In genomic region chr10:106957825-106958581, GRCh38 we compare ENCODE assay signal across 13 cellular contexts.
DNase-seq lines count a peak whose midpoint lies in the region; ATAC-seq, FAIRE-seq and TF ChIP-seq lines count a peak whose summit lies in the region.
"Had no signal": no experiment of that assay in that cellular context is flagged by ENCODE, and none has a peak within 500 bp of the region (broad histone marks: within the 10 kb centered on the region; RNA-seq: fewer than 3 reads in every experiment).

No MANE protein-coding gene starts in this region.

- no peak for TF ChIP-seq RAD21 in SK-N-SH (IDR thresholded peaks at IDR 0.05; ENCODE audit: low read length)

- no peaks in the 10 kb centered on the region for H4K20me1 ChIP-seq in SK-N-SH (ENCODE audit: insufficient read depth)

- intact Hi-C loops in left lung (cut with DNase I), result no loop called here

- no peak overlapping the region for H3K4me2 ChIP-seq in SK-N-SH
- H3K4me2 ChIP-seq: hepatocyte had no signal

- H3K9me2 ChIP-seq in SK-N-SH, result no peaks in the 10 kb centered on the region

- POLR2A ChIA-PET in SK-N-SH (lab: Yijun Ruan, JAX), result no interaction called here

- FAIRE-seq in RCC 7860 (lab: Jason Lieb, UNC), result no peak

- no peaks in the 10 kb centered on the region for H3K36me3 ChIP-seq in left lung
- no peaks in the 10 kb centered on the region for H3K36me3 ChIP-seq in SK-N-SH (replicated peaks in 1 of 2; ENCODE audit: control insufficient read depth in 1 of 2, insufficient read depth in 2 of 2, low read length in 1 of 2)

- peak overlapping the region in 1 of 2 donors; percentile 48 for H3K27ac ChIP-seq in left lung
- H3K27ac ChIP-seq in SK-N-SH (ENCODE audit: low read depth in 2 of 2, low read length in 1 of 2), result no peak overlapping the region
- H3K27ac ChIP-seq: hepatocyte, SK-N-MC had no signal

- CTCF ChIA-PET in SK-N-SH (lab: Yijun Ruan, JAX), result interaction anchor here (1.2 to 1.3 kb wide), 2 partner anchors 10 to 74 kb away, joined by 3 to 5 read pairs; no protein-coding TSS in a partner anchor

- TF ChIP-seq CTCF in left lung (IDR thresholded peaks at IDR 0.05) (no peak), SK-N-SH (IDR thresholded peaks at IDR 0.05) (no peak), foreskin fibroblast (IDR thresholded peaks at IDR 0.05; ENCODE audit: low read depth, low read length) (no peak)

- H3K9me3 ChIP-seq in left lung (no peaks in the 10 kb centered on the region), SK-N-SH (no peaks in the 10 kb centered on the region)

- H3F3A ChIP-seq in SK-N-SH (replicated peaks; ENCODE audit: insufficient read depth), result no peaks in the 10 kb centered on the region

- H2AFZ ChIP-seq in SK-N-SH (ENCODE audit: low read depth), result no peak overlapping the region
- H2AFZ ChIP-seq: hepatocyte had no signal

- H3K4me3 ChIP-seq in left lung (no peak overlapping the region), SK-N-SH (ENCODE audit: low read depth in 2 of 2, low read length in 1 of 2) (no peak overlapping the region), foreskin fibroblast (ENCODE audit: low read depth in 1 of 2, low read length in 2 of 2) (no peak overlapping the region)
- H3K4me3 ChIP-seq: hepatocyte, SK-N-MC had no signal

- H3K9ac ChIP-seq in SK-N-SH, result no peak overlapping the region

- H3K4me1 ChIP-seq in left lung, result peaks cover 0 to 28% of the 10 kb centered on the region in 2 donors
- peaks cover 0 to 16% of the 10 kb centered on the region in 2 experiments; a peak in 2 of 4 replicates for H3K4me1 ChIP-seq in SK-N-SH (ENCODE audit: control insufficient read depth in 1 of 2, insufficient read depth in 2 of 2, low read depth in 1 of 2, low read length in 1 of 2)

- TF ChIP-seq EP300 in SK-N-SH (IDR thresholded peaks at IDR 0.05; ENCODE audit: borderline replicate concordance in 1 of 2, low read depth in 1 of 2, low read length in 1 of 2), result no peak

- 66% methylated on average over 12 of the region's 12 CpGs for WGBS in SK-N-SH (ENCODE audit: low lambda C conversion rate)

- ATAC-seq in GM18517 (IDR thresholded peaks at IDR 0.05; ENCODE audit: unreplicated experiment), result peak; percentile 76
- peak; percentile 63 for ATAC-seq in GM21825 (IDR thresholded peaks at IDR 0.05; ENCODE audit: unreplicated experiment)
- ATAC-seq in HG03575 (IDR thresholded peaks at IDR 0.05; ENCODE audit: extremely low read depth, insufficient number of reproducible peaks, low FRiP score, unreplicated experiment), result peak; percentile 48
- ATAC-seq in left lung, result peak; percentile 56
- no peak for ATAC-seq in HG03097 (IDR thresholded peaks at IDR 0.05; ENCODE audit: low FRiP score, unreplicated experiment)

- H3K27me3 ChIP-seq in left lung (no peaks in the 10 kb centered on the region), SK-N-SH (ENCODE audit: insufficient read depth) (no peaks in the 10 kb centered on the region)
- H3K27me3 ChIP-seq: hepatocyte had no signal

- no peaks in the 10 kb centered on the region for H3K79me2 ChIP-seq in SK-N-SH (ENCODE audit: insufficient read depth)
- H3K79me2 ChIP-seq: hepatocyte had no signal

- DNase-seq in left lung, result no peak
- no peak for DNase-seq in SK-N-SH
- DNase-seq in RCC 7860 (ENCODE audit: low spot score), result no peak
- DNase-seq in foreskin fibroblast, result no peak
- DNase-seq: activated CD8-positive, alpha-beta memory T cell treated with anti-CD3 and anti-CD28 coated beads, Interleukin-2, amount 50 U/mL, for 4 hours; cerebellar nuclear complex; NCI-H1048 had no signal

TF ChIP-seq in SK-N-SH, 30 proteins besides CTCF, POLR2A, EP300 and RAD21:
- TF ChIP-seq TCF12 (IDR thresholded peaks at IDR 0.05) (no peak), PBX3 (IDR thresholded peaks at IDR 0.05) (no peak), NFIC (IDR thresholded peaks at IDR 0.05; ENCODE audit: borderline replicate concordance) (no peak), ELF1 (IDR thresholded peaks at IDR 0.05) (no peak), POLR2AphosphoS5 (IDR thresholded peaks at IDR 0.05; ENCODE audit: low read depth, low read length) (no peak), FOXJ3 (CRISPR knock-in tag; IDR thresholded peaks at IDR 0.05) (no peak), REST (IDR thresholded peaks at IDR 0.05; ENCODE audit: low read depth, low read length) (no peak), IRF3 (IDR thresholded peaks at IDR 0.05; ENCODE audit: low read depth, low read length) (no peak), TAF1 (IDR thresholded peaks at IDR 0.05; ENCODE audit: borderline replicate concordance, low read depth, low read length) (no peak), ZBTB33 (IDR thresholded peaks at IDR 0.05; ENCODE audit: borderline replicate concordance, low read depth) (no peak), NRF1 (IDR thresholded peaks at IDR 0.05; ENCODE audit: low read depth, low read length) (no peak), YY1 (IDR thresholded peaks at IDR 0.05; ENCODE audit: low read depth) (no peak), FOSL2 (IDR thresholded peaks at IDR 0.05; ENCODE audit: borderline replicate concordance, low read depth) (no peak)
TF ChIP-seq in SK-N-SH: peak in this region for 0.
